1 cellular context compared by ENCODE assay signal in genomic region chr13:99463998-99464397, GRCh38.
TF ChIP-seq lines count a peak whose summit lies in the region.

No MANE protein-coding gene starts in this region.

TF ChIP-seq in GM12878, 131 proteins besides CTCF, POLR2A, EP300 and RAD21 (continued from another document):
- no peak for TF ChIP-seq RELB (IDR thresholded peaks at IDR 0.05; ENCODE audit: low read depth)
- no peak for TF ChIP-seq ZNF384 (IDR thresholded peaks at IDR 0.05; ENCODE audit: borderline replicate concordance, low read depth, low read length)
- TF ChIP-seq SMAD1 (IDR thresholded peaks at IDR 0.05; ENCODE audit: low read depth, partially characterized antibody), result no peak
- TF ChIP-seq E4F1 (IDR thresholded peaks at IDR 0.05; ENCODE audit: borderline replicate concordance, partially characterized antibody), result no peak
- TF ChIP-seq SMAD5 (IDR thresholded peaks at IDR 0.05; ENCODE audit: low read depth), result no peak
- no peak for TF ChIP-seq DPF2 (IDR thresholded peaks at IDR 0.05)
- no peak for TF ChIP-seq FOXK2 (IDR thresholded peaks at IDR 0.05)
- TF ChIP-seq EED (IDR thresholded peaks at IDR 0.05; ENCODE audit: low read depth), result no peak
- no peak for TF ChIP-seq RUNX3 (IDR thresholded peaks at IDR 0.05; ENCODE audit: low read length)
- TF ChIP-seq POLR2AphosphoS2 (IDR thresholded peaks at IDR 0.05; ENCODE audit: low read depth, low read length), result no peak
- no peak for TF ChIP-seq TCF7 (IDR thresholded peaks at IDR 0.05; ENCODE audit: borderline replicate concordance)
- TF ChIP-seq TAF1 (IDR thresholded peaks at IDR 0.05; ENCODE audit: borderline replicate concordance, low read depth, low read length), result no peak
- no peak for TF ChIP-seq ZBTB4 (CRISPR knock-in tag; IDR thresholded peaks at IDR 0.05)
